In genomic region chr7:108455833-108456677, GRCh38 we compare ENCODE assay signal across 9 cellular contexts. TPM values are rescaled to one million over a fixed set of nuclear protein-coding genes. Genes with fewer than 3 reads are reported as not detected.
DNase-seq lines count a peak whose midpoint lies in the region; ATAC-seq and TF ChIP-seq lines count a peak whose summit lies in the region.
"Had no signal": no experiment of that assay in that cellular context is flagged by ENCODE, and none has a peak within 500 bp of the region (broad histone marks: within the 10 kb centered on the region; RNA-seq: fewer than 3 reads in every experiment).

NRCAM (minus strand) TSS chr7:108456436; CDS start chr7:108240064, 216,372 bp downstream.

- TF ChIP-seq POLR2A in Peyer's patch (IDR thresholded peaks at IDR 0.05), result no peak
- no peak for TF ChIP-seq POLR2A in breast epithelium (IDR thresholded peaks at IDR 0.05)

- peaks cover 10% of the 10 kb centered on the region; the same call in 1 of the 2 replicates for H3K4me1 ChIP-seq in HUES64 (ENCODE audit: insufficient read depth, low read length)
- H3K4me1 ChIP-seq in Peyer's patch, result peaks cover 0 to 22% (median 6%) of the 10 kb centered on the region in 4 donors
- no peaks in the 10 kb centered on the region for H3K4me1 ChIP-seq in breast epithelium
- peaks cover 7% of the 10 kb centered on the region for H3K4me1 ChIP-seq in iPS-20b (ENCODE audit: insufficient read depth, low read length)
- peaks cover 6% of the 10 kb centered on the region for H3K4me1 ChIP-seq in skeletal muscle satellite cell (ENCODE audit: control insufficient read depth, insufficient read depth, low read length)

- DNase-seq in NOMO-1 (lab: John Stamatoyannopoulos, UW; ENCODE audit: unreplicated experiment in 2 of 2) (peak; percentile 2 to 9), NOMO-1 treated with DMSO at 0.1 percent for 48 hours (lab: John Stamatoyannopoulos, UW; ENCODE audit: unreplicated experiment) (no peak), Peyer's patch (peak in 1 of 3 donors; percentile 53), breast epithelium (ENCODE audit: low spot score in 2 of 2) (no peak)

- no peaks in the 10 kb centered on the region for H3K9me3 ChIP-seq in HUES64 (ENCODE audit: insufficient read depth, low read depth, low read length)
- H3K9me3 ChIP-seq in Peyer's patch, result no peaks in the 10 kb centered on the region
- H3K9me3 ChIP-seq in breast epithelium, result no peaks in the 10 kb centered on the region
- H3K9me3 ChIP-seq in iPS-20b (ENCODE audit: insufficient read depth, low read depth, low read length), result no peaks in the 10 kb centered on the region
- no peaks in the 10 kb centered on the region for H3K9me3 ChIP-seq in skeletal muscle satellite cell (replicated peaks; ENCODE audit: low read length)

- H3K4me3 ChIP-seq in HUES64 (ENCODE audit: low read length) (peak within 1 kb of the TSS; percentile 76), Peyer's patch (peak within 1 kb of the TSS; percentile 28 to 54 (median 50)), breast epithelium (peak within 1 kb of the TSS; percentile 43 to 66 (median 59)), iPS-20b (ENCODE audit: low read length) (peak within 1 kb of the TSS; percentile 81), skeletal muscle satellite cell (ENCODE audit: low read length) (peak within 1 kb of the TSS; percentile 78)

- WGBS in HUES64, result under 1% methylated on average over 93 of the region's 93 CpGs

- H3K27ac ChIP-seq in HUES64 (ENCODE audit: low read depth, low read length) (no peak within 1 kb of the TSS), Peyer's patch (no peak within 1 kb of the TSS), breast epithelium (no peak within 1 kb of the TSS), iPS-20b (ENCODE audit: low read length) (no peak within 1 kb of the TSS)
- H3K27ac ChIP-seq: 22Rv1 had no signal

- peak within 1 kb of the TSS; percentile 35 for H3K9ac ChIP-seq in HUES64 (ENCODE audit: low read depth, low read length)
- peak within 1 kb of the TSS; percentile 69; the same call in 1 of the 2 replicates for H3K9ac ChIP-seq in iPS-20b (ENCODE audit: low read depth, low read length)
- H3K9ac ChIP-seq in skeletal muscle satellite cell (ENCODE audit: low read depth, low read length), result peak within 1 kb of the TSS; percentile 68

- no peak for TF ChIP-seq CTCF in Peyer's patch (IDR thresholded peaks at IDR 0.05)
- no peak for TF ChIP-seq CTCF in breast epithelium (IDR thresholded peaks at IDR 0.05)

- intact Hi-C loops in breast epithelium (cut with DNase I; ENCODE audit: low total_unique reads), result no loop called here

- ATAC-seq in HG03196 (IDR thresholded peaks at IDR 0.05; ENCODE audit: unreplicated experiment), result no peak

- H3K27me3 ChIP-seq in HUES64 (ENCODE audit: insufficient read depth, low read length) (peaks cover 58% of the 10 kb centered on the region), Peyer's patch (peaks cover 0 to 13% of the 10 kb centered on the region in 2 donors), breast epithelium (peaks cover 0 to 24% of the 10 kb centered on the region in 2 donors), iPS-20b (ENCODE audit: insufficient read depth, low read length) (peaks cover 56% of the 10 kb centered on the region), skeletal muscle satellite cell (ENCODE audit: control insufficient read depth, insufficient read depth, low read length) (peaks cover 8% of the 10 kb centered on the region)

- H3K36me3 ChIP-seq in HUES64 (ENCODE audit: insufficient read depth, low read length), result no peaks in the 10 kb centered on the region
- H3K36me3 ChIP-seq in Peyer's patch, result no peaks in the 10 kb centered on the region
- no peaks in the 10 kb centered on the region for H3K36me3 ChIP-seq in breast epithelium
- H3K36me3 ChIP-seq in iPS-20b (ENCODE audit: insufficient read depth, low read depth, low read length), result no peaks in the 10 kb centered on the region
- no peaks in the 10 kb centered on the region for H3K36me3 ChIP-seq in skeletal muscle satellite cell (ENCODE audit: insufficient read depth, low read length)

- H3K4me2 ChIP-seq in skeletal muscle satellite cell (ENCODE audit: low read length), result peak within 1 kb of the TSS; percentile 95

RNA-seq across cellular contexts. Expression of gene NRCAM, which starts in this region (rescaled TPM):
- polyA plus RNA-seq in HUES64 (2013, experiment 1 of 2), result 11.4 TPM
- polyA plus RNA-seq in HUES64 (2013, experiment 2 of 2), result 12.6 TPM
- total RNA-seq in Peyer's patch (1 to 10 TPM in 3 of 4 donors, under 1 TPM in 1; 0.85 to 4.1 (median 2.6) TPM), breast epithelium (10 to 100 TPM in 1 of 3 donors, 1 to 10 TPM in 2; 3.3 to 62.4 (median 4.2) TPM)
- total RNA-seq in skeletal muscle satellite cell (2012; rRNA removed), result 7.1 and 15.1 TPM in 2 replicates

Comparison
In these comparisons a context has a peak if more than half of its experiments do, and no peak if none do; other contexts are left out.
1. DNase-seq: peak in NOMO-1 (2 of 2); none in NOMO-1 treated with DMSO at 0.1 percent for 48 hours (single experiment) and breast epithelium (0 of 2).
2. Peak in every context shown above with its lines, with median percentiles within 50 percentile points of each other: H3K4me3 ChIP-seq and H3K9ac ChIP-seq.